Comparison of ENCODE assay signal across 29 cellular contexts in genomic region chr6:159821726-159822125, GRCh38. TPM values are rescaled to one million over a fixed set of nuclear protein-coding genes. Genes with fewer than 3 reads are reported as not detected.
"Had no signal": no experiment of that assay in that cellular context is flagged by ENCODE, and none has a peak within 500 bp of the region (broad histone marks: within the 10 kb centered on the region; RNA-seq: fewer than 3 reads in every experiment).

No MANE protein-coding gene starts in this region.

- H3K4me2 ChIP-seq: neural progenitor cell had no signal

- H3K4me1 Mint-ChIP-seq: endodermal cell had no signal

- H3K4me1 ChIP-seq: colonic mucosa, neural progenitor cell, parathyroid adenoma, prostate gland, right atrium auricular region, vagina had no signal

- H3K27ac ChIP-seq: colonic mucosa, epithelial cell of prostate, gastrocnemius medialis, neural progenitor cell, parathyroid adenoma, prostate gland, right atrium auricular region, skin epidermis, spleen, thoracic aorta, vagina had no signal

- H3K9me3 ChIP-seq: colonic mucosa, gastrocnemius medialis, prostate gland, right atrium auricular region, spleen, thoracic aorta, vagina had no signal

- H3K4me3 ChIP-seq: colonic mucosa, gastrocnemius medialis, neural progenitor cell, prostate gland, right atrium auricular region, skin epidermis, spleen, thoracic aorta, vagina had no signal

- H3K9ac ChIP-seq: neural progenitor cell, parathyroid adenoma had no signal

- DNase-seq: colonic mucosa; effector CD8-positive, alpha-beta T cell; endodermal cell; foreskin fibroblast; gastrocnemius medialis; head of caudate nucleus; mesenchymal stem cell; midbrain; naive thymus-derived CD4-positive, alpha-beta T cell; stimulated activated naive B cell treated with anti-CD40 and anti-IgM and Interleukin-4, amounts not matched to agents 10 μg/mL and 1 μg/mL and 100 μg/mL, for 72 hours; trophoblast cell had no signal

- H3K27me3 ChIP-seq: colonic mucosa, gastrocnemius medialis, neural progenitor cell, right atrium auricular region, vagina had no signal

- ATAC-seq: esophagus mucosa; gastrocnemius medialis; naive thymus-derived CD4-positive, alpha-beta T cell; stimulated activated naive B cell treated with anti-CD40 and anti-IgM and Interleukin-4, amounts not matched to agents 10 μg/mL and 1 μg/mL and 100 μg/mL, for 72 hours had no signal

- H2AFZ ChIP-seq: neural progenitor cell, parathyroid adenoma had no signal

- H3K79me2 ChIP-seq: parathyroid adenoma had no signal

- H3K4me3 Mint-ChIP-seq: dendritic cell treated with granulocyte-macrophage colony-stimulating factor and Interleukin-4, amounts not matched to agents 40 ng/mL and 50 ng/mL, for 4 days; endodermal cell; nephron; neural progenitor cell; stimulated activated naive B cell treated with anti-CD40 and anti-IgM and Interleukin-4, amounts not matched to agents 10 μg/mL and 1 μg/mL and 100 μg/mL, for 72 hours; stimulated activated naive CD8-positive, alpha-beta T cell treated with anti-CD3 and anti-CD28 coated beads, Interleukin-15, Interleukin-2, amounts not matched to agents 100 ng/mL and 50 ng/mL, for 24 hours had no signal

- FAIRE-seq: keratinocyte had no signal

- H3K36me3 ChIP-seq: colonic mucosa, gastrocnemius medialis, neural progenitor cell, prostate gland, right atrium auricular region, spleen, thoracic aorta, vagina had no signal

- H3K27ac Mint-ChIP-seq: endodermal cell; nephron; neural progenitor cell; stimulated activated naive B cell treated with anti-CD40 and anti-IgM and Interleukin-4, amounts not matched to agents 10 μg/mL and 1 μg/mL and 100 μg/mL, for 72 hours; stimulated activated naive CD8-positive, alpha-beta T cell treated with anti-CD3 and anti-CD28 coated beads, Interleukin-15, Interleukin-2, amounts not matched to agents 100 ng/mL and 50 ng/mL, for 24 hours had no signal

- H3K9me3 Mint-ChIP-seq: dendritic cell treated with granulocyte-macrophage colony-stimulating factor and Interleukin-4, amounts not matched to agents 40 ng/mL and 50 ng/mL, for 4 days; endodermal cell; neural progenitor cell; stimulated activated naive CD8-positive, alpha-beta T cell treated with anti-CD3 and anti-CD28 coated beads, Interleukin-15, Interleukin-2, amounts not matched to agents 100 ng/mL and 50 ng/mL, for 24 hours had no signal

- H3K27me3 Mint-ChIP-seq: naive thymus-derived CD4-positive, alpha-beta T cell; stimulated activated naive CD8-positive, alpha-beta T cell treated with anti-CD3 and anti-CD28 coated beads, Interleukin-15, Interleukin-2, amounts not matched to agents 100 ng/mL and 50 ng/mL, for 24 hours had no signal

- H3K36me3 Mint-ChIP-seq: neural progenitor cell had no signal

RNA-seq across cellular contexts. Expression of gene PNLDC1, which starts 21.6 kb away (rescaled TPM):
- total RNA-seq: endodermal cell, esophagus mucosa, gastrocnemius medialis, glomerular endothelial cell, lung microvascular endothelial cell, osteoblast, ureter, vagina had no signal
- polyA plus RNA-seq: naive thymus-derived CD4-positive, alpha-beta T cell had no signal
